ENCODE assay signal across 34 cellular contexts in genomic region chr20:12653642-12654041, GRCh38.
"Had no signal": no experiment of that assay in that cellular context is flagged by ENCODE, and none has a peak within 500 bp of the region (broad histone marks: within the 10 kb centered on the region; RNA-seq: fewer than 3 reads in every experiment).

No MANE protein-coding gene starts in this region.

- ATAC-seq: activated naive CD4-positive, alpha-beta T cell treated with anti-CD3 and anti-CD28 coated beads, Interleukin-2, amount 50 U/mL, for 72 hours; activated naive CD8-positive, alpha-beta T cell treated with anti-CD3 and anti-CD28 coated beads, Interleukin-2, amount 50 U/mL, for 24 hours; activated T-cell treated with anti-CD3 and anti-CD28 coated beads, Interleukin-2, amount 50 U/mL, for 4 hours; activated T-cell treated with anti-CD3 and anti-CD28 coated beads, Interleukin-2, amount 50 U/mL, for 72 hours; activated T-helper 17 cell treated with anti-CD3 and anti-CD28 coated beads, Interleukin-2, amount 50 U/mL, for 72 hours; body of pancreas had no signal

- H3K4me3 ChIP-seq: adrenal gland, ascending aorta, body of pancreas, breast epithelium, cardiac muscle cell had no signal

- H3K4me1 ChIP-seq: adrenal gland, ascending aorta, body of pancreas, breast epithelium had no signal

- DNase-seq: activated effector memory CD4-positive, alpha-beta T cell treated with anti-CD3 and anti-CD28 coated beads, Interleukin-2, amount 50 U/mL, for 16 hours; activated effector memory CD4-positive, alpha-beta T cell treated with Interleukin-2 at 50 U/mL for 16 hours; activated gamma-delta T cell; activated gamma-delta T cell treated with Interleukin-2 at 50 U/mL for 16 hours; activated naive CD4-positive, alpha-beta T cell; activated naive CD4-positive, alpha-beta T cell treated with anti-CD3 and anti-CD28 coated beads for 36 hours; activated naive CD4-positive, alpha-beta T cell treated with anti-CD3 and anti-CD28 coated beads, Interleukin-2, amount 10 ng/mL, durations not matched to agents 7 days and 5 days; activated naive CD4-positive, alpha-beta T cell treated with anti-CD3 and anti-CD28 coated beads, Interleukin-2, amount 50 U/mL, for 16 hours; activated naive CD4-positive, alpha-beta T cell treated with Interleukin-2 at 50 U/mL for 16 hours; activated naive CD8-positive, alpha-beta T cell treated with anti-CD3 and anti-CD28 coated beads for 36 hours; activated naive CD8-positive, alpha-beta T cell treated with anti-CD3 and anti-CD28 coated beads, Interleukin-2, amount 10 ng/mL, durations not matched to agents 7 days and 5 days; activated naive CD8-positive, alpha-beta T cell treated with anti-CD3 and anti-CD28 coated beads, Interleukin-2, amount 50 U/mL, for 24 hours; activated T-cell treated with anti-CD3 and anti-CD28 coated beads, Interleukin-2, amount 50 U/mL, for 1 hour; activated T-cell treated with anti-CD3 and anti-CD28 coated beads, Interleukin-2, amount 50 U/mL, for 24 hours; activated T-cell treated with anti-CD3 and anti-CD28 coated beads, Interleukin-2, amount 50 U/mL, for 4 hours; activated T-cell treated with anti-CD3 and anti-CD28 coated beads, Interleukin-2, amount 50 U/mL, for 48 hours; activated T-cell treated with anti-CD3 and anti-CD28 coated beads, Interleukin-2, amount 50 U/mL, for 72 hours; adrenal gland; amniotic stem cell; amygdala; anterior cingulate cortex; aorta; body of pancreas; brain microvascular endothelial cell; caudate nucleus; central memory CD4-positive, alpha-beta T cell; cerebellar nuclear complex had no signal

- FAIRE-seq: astrocyte, bronchial epithelial cell had no signal

- H3K36me3 ChIP-seq: adrenal gland, ascending aorta, brain microvascular endothelial cell, breast epithelium, cardiac muscle cell had no signal

- H3K27me3 ChIP-seq: adrenal gland, ascending aorta, body of pancreas, brain microvascular endothelial cell, breast epithelium, cardiac muscle cell had no signal

- H3K27ac ChIP-seq: adrenal gland, ascending aorta, body of pancreas, brain microvascular endothelial cell, breast epithelium, cardiac muscle cell had no signal

- H3K9me3 ChIP-seq: adrenal gland, ascending aorta, body of pancreas, breast epithelium had no signal
